ENCODE assay signal across 8 cellular contexts in the genomic region with DNA sequence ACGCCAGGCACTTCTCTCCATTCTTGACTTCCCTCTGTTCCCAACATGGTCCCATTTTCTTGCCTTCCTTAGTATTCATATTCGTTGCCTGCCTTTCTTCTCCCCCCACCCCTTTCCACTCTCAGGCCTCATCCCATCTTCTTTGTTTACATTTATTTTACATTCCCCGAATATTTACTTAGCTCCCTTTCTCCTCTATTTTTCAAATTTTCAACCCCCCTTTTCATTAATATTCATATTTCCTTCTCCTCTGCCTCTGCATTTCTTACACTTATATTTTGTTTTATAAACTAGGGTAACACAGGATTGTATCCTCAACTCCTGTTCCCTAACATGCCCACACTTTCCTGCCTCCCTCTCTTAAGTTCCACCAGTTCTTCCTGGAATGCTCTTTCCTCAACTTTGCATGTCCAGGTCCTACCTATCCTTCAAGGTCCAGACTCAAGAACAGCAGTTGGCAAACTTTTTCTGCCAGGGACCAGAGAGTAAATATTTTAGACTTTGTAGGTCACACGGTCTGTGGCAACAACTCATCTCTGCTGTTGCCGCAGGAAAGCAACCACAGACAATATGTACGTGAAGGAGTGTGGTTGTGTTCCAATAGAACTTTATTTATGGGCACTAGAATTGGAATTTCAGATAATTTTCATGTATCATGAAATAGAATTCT. TPM values are rescaled to one million over a fixed set of nuclear protein-coding genes. Genes with fewer than 3 reads are reported as not detected.
DNase-seq lines count a peak whose midpoint lies in the region; ATAC-seq and TF ChIP-seq lines count a peak whose summit lies in the region.

No MANE protein-coding gene starts in this region.

- CTCF ChIA-PET in CD8-positive, alpha-beta T cell (lab: Charles Lee): interaction anchor here (1.1 kb wide), 1 partner anchor 8 kb away, joined by 3 read pairs; no protein-coding TSS in a partner anchor

- POLR2A ChIA-PET in CD8-positive, alpha-beta T cell (lab: Charles Lee): interaction anchor here (0.7 to 1.0 kb wide), 2 partner anchors 30 to 120 kb away, joined by 3 to 4 read pairs; a partner anchor contains a TSS

- H3K4me3 Mint-ChIP-seq in CD8-positive, alpha-beta T cell: peak overlapping the region; percentile 91

- 46 to 48% methylated on average over 6 of the region's 6 CpGs for WGBS in ectodermal cell, 2 experiments
- WGBS in neuronal stem cell (ENCODE audit: extremely low coverage in 2 of 2, insufficient read length in 2 of 2, insufficient replicate concordance in 1 of 2), 2 donors: 100% methylated on average over 1 of the region's 6 CpGs

- no peaks in the 10 kb centered on the region for H3F3A ChIP-seq in MM.1S (ENCODE audit: insufficient read depth, low read length)

- H2BK15ac ChIP-seq in neuronal stem cell (ENCODE audit: low read length): peak overlapping the region; percentile 23

- H3K9me3 Mint-ChIP-seq in CD8-positive, alpha-beta T cell: no peaks in the 10 kb centered on the region

- no peak overlapping the region for H2BK120ac ChIP-seq in neuronal stem cell (ENCODE audit: low read depth, low read length)

- H2AK5ac ChIP-seq in neuronal stem cell (ENCODE audit: low read depth, low read length): peak overlapping the region; percentile 9

- H3K27me3 ChIP-seq in CD8-positive, alpha-beta T cell (ENCODE audit: insufficient read depth, low read length): no peaks in the 10 kb centered on the region
- peaks cover 4% of the 10 kb centered on the region; the same call in 1 of the 2 replicates for H3K27me3 ChIP-seq in MM.1S (replicated peaks; ENCODE audit: insufficient read depth, low read length)
- peaks cover 12% of the 10 kb centered on the region for H3K27me3 ChIP-seq in ectodermal cell (ENCODE audit: control insufficient read depth, insufficient read depth, low read length, poor library complexity, severe bottlenecking)
- H3K27me3 ChIP-seq in neuronal stem cell (ENCODE audit: control insufficient read depth in 3 of 3, insufficient read depth in 3 of 3, low read depth in 1 of 3, low read length in 3 of 3): no peaks in the 10 kb centered on the region

- H2AFZ ChIP-seq in MM.1S (ENCODE audit: low read length) (peak overlapping the region; percentile 98), neuronal stem cell (ENCODE audit: low read length) (peak overlapping the region; percentile 59)

- H3K9me2 ChIP-seq in MM.1S (replicated peaks; ENCODE audit: insufficient read depth, low read length): no peaks in the 10 kb centered on the region

- H3K4me1 Mint-ChIP-seq in CD8-positive, alpha-beta T cell (ENCODE audit: low read depth): peaks cover 41% of the 10 kb centered on the region

- H3K4me2 ChIP-seq in MM.1S (ENCODE audit: low read depth, low read length) (peak overlapping the region; percentile 99), neuronal stem cell (ENCODE audit: insufficient read depth, low read length, poor library complexity, severe bottlenecking) (peak overlapping the region; percentile 85)

- H3K36me3 Mint-ChIP-seq in CD8-positive, alpha-beta T cell: peaks cover 10% of the 10 kb centered on the region

- no peak for TF ChIP-seq CTCF in CD8-positive, alpha-beta T cell (IDR thresholded peaks at IDR 0.05)
- TF ChIP-seq CTCF in MM.1S (IDR thresholded peaks at IDR 0.05; ENCODE audit: low read length): no peak

- no peak for ATAC-seq in CD8-positive, alpha-beta T cell
- ATAC-seq in HG03108 (IDR thresholded peaks at IDR 0.05; ENCODE audit: unreplicated experiment): no peak
- no peak for ATAC-seq in HG02840 (IDR thresholded peaks at IDR 0.05; ENCODE audit: low FRiP score, unreplicated experiment)

- no peaks in the 10 kb centered on the region for H3K79me1 ChIP-seq in neuronal stem cell (ENCODE audit: low read depth, low read length)

- peak overlapping the region; percentile 74 for H4K91ac ChIP-seq in neuronal stem cell (ENCODE audit: low read depth, low read length, poor library complexity)

- H2BK5ac ChIP-seq in neuronal stem cell (ENCODE audit: low read length): peak overlapping the region; percentile 2

- H3K79me2 ChIP-seq in MM.1S (ENCODE audit: low read length): peaks cover 29% of the 10 kb centered on the region

- H3K4me3 ChIP-seq in CD8-positive, alpha-beta T cell (ENCODE audit: low read depth, low read length): peak overlapping the region; percentile 93
- H3K4me3 ChIP-seq in MM.1S (ENCODE audit: low read length): peak overlapping the region; percentile 84
- H3K4me3 ChIP-seq in ectodermal cell (ENCODE audit: insufficient read depth, low read depth, low read length): peak overlapping the region; percentile 78
- H3K4me3 ChIP-seq in neuronal stem cell (ENCODE audit: low read length in 2 of 2): peak overlapping the region; percentile 66 to 82

- peak overlapping the region; percentile 63 for H3K27ac ChIP-seq in CD8-positive, alpha-beta T cell (ENCODE audit: low read depth, low read length)
- no peak overlapping the region for H3K27ac ChIP-seq in MM.1S (ENCODE audit: low read length)
- H3K27ac ChIP-seq in ectodermal cell (ENCODE audit: insufficient read depth, low read depth, low read length, poor library complexity, severe bottlenecking): no peak overlapping the region
- no peak overlapping the region for H3K27ac ChIP-seq in neuronal stem cell (replicated peaks; ENCODE audit: low read length)

- H3K27me3 Mint-ChIP-seq in CD8-positive, alpha-beta T cell (ENCODE audit: low read depth): no peaks in the 10 kb centered on the region

- DNase-seq in CD8-positive, alpha-beta T cell: no peak
- DNase-seq in MM.1S (no peak), neuronal stem cell (ENCODE audit: low spot score) (no peak), NOMO-1 treated with dmso at 0.1 percent for 144 hours (lab: John Stamatoyannopoulos, UW; ENCODE audit: unreplicated experiment) (no peak)
- no peak for DNase-seq in activated CD8-positive, alpha-beta memory T cell treated with anti-CD3 and anti-CD28 coated beads, Interleukin-2, amount 50 U/mL, for 4 hours

- no peaks in the 10 kb centered on the region for H3K9me3 ChIP-seq in CD8-positive, alpha-beta T cell (ENCODE audit: low read length)
- H3K9me3 ChIP-seq in MM.1S (replicated peaks; ENCODE audit: insufficient read depth, low read length) (no peaks in the 10 kb centered on the region), ectodermal cell (ENCODE audit: control insufficient read depth, low read length) (no peaks in the 10 kb centered on the region), neuronal stem cell (replicated peaks in 1 of 2; ENCODE audit: control insufficient read depth in 2 of 2, insufficient read depth in 1 of 2, low read depth in 1 of 2, low read length in 2 of 2) (no peaks in the 10 kb centered on the region)

- no peaks in the 10 kb centered on the region for H4K20me1 ChIP-seq in MM.1S (ENCODE audit: insufficient read depth, low read length)

- peak overlapping the region; percentile 76 for H3K27ac Mint-ChIP-seq in CD8-positive, alpha-beta T cell

- peak overlapping the region; percentile 96 for H3K18ac ChIP-seq in neuronal stem cell (ENCODE audit: low read length)

- H3K4me1 ChIP-seq in CD8-positive, alpha-beta T cell (ENCODE audit: insufficient read depth, low read length): peaks cover 32% of the 10 kb centered on the region
- H3K4me1 ChIP-seq in MM.1S (ENCODE audit: low read length) (peaks cover 19% of the 10 kb centered on the region), ectodermal cell (ENCODE audit: control insufficient read depth, insufficient read depth, low read length) (peaks cover 54% of the 10 kb centered on the region), neuronal stem cell (ENCODE audit: control insufficient read depth in 2 of 2, insufficient read depth in 1 of 2, low read depth in 1 of 2, low read length in 2 of 2) (peaks cover 27 to 32% of the 10 kb centered on the region in 2 donors)

- H3K36me3 ChIP-seq in CD8-positive, alpha-beta T cell (ENCODE audit: insufficient read depth, low read length): no peaks in the 10 kb centered on the region
- H3K36me3 ChIP-seq in MM.1S (replicated peaks; ENCODE audit: insufficient read depth, low read length) (no peaks in the 10 kb centered on the region), ectodermal cell (ENCODE audit: control insufficient read depth, insufficient read depth, low read length) (no peaks in the 10 kb centered on the region), neuronal stem cell (replicated peaks in 1 of 2; ENCODE audit: control insufficient read depth in 2 of 2, insufficient read depth in 2 of 2, low read length in 2 of 2) (peaks cover 0 to 43% of the 10 kb centered on the region in 2 donors)

- no peak overlapping the region for H4K8ac ChIP-seq in neuronal stem cell (ENCODE audit: low read depth, low read length)

- intact Hi-C loops in CD8-positive, alpha-beta T cell (cut with DNase I, micrococcal nuclease): loop anchor here (1.0 to 5.0 kb wide), 7 partner anchors 56 to 383 kb away; a partner anchor contains a TSS

- peak overlapping the region; percentile 70 for H3K4ac ChIP-seq in neuronal stem cell (ENCODE audit: low read length)

- H2BK12ac ChIP-seq in neuronal stem cell (ENCODE audit: low read length): peak overlapping the region; percentile 92

- H3K14ac ChIP-seq in neuronal stem cell (ENCODE audit: low read length): no peak overlapping the region

- H3K9ac ChIP-seq in MM.1S (ENCODE audit: low read length) (peak overlapping the region; percentile 59; the same call in 1 of the 2 replicates), neuronal stem cell (ENCODE audit: low read depth, low read length, poor library complexity) (peak overlapping the region; percentile 93)

- H3K23ac ChIP-seq in neuronal stem cell (ENCODE audit: low read depth, low read length, poor library complexity): no peak overlapping the region

RNA-seq across cellular contexts. Expression of a gene that starts 29.8 kb away (rescaled TPM):
- not detected for total RNA-seq in CD8-positive, alpha-beta T cell
- polyA plus RNA-seq in ectodermal cell (2013, experiment 1 of 4): not detected
- polyA plus RNA-seq in ectodermal cell (2013, experiment 2 of 4): not detected
- not detected for polyA plus RNA-seq in ectodermal cell (2013, experiment 3 of 4)
- not detected for polyA plus RNA-seq in ectodermal cell (2013, experiment 4 of 4)
- polyA plus RNA-seq in neuronal stem cell (2013, experiment 1 of 2): not detected
- polyA plus RNA-seq in neuronal stem cell (2013, experiment 2 of 2): not detected
